Comparison of ENCODE assay signal across 1 cellular context in genomic region chr9:123964756-123965155, GRCh38.
TF ChIP-seq lines count a peak whose summit lies in the region.

No MANE protein-coding gene starts in this region.

TF ChIP-seq in GM12878, 131 proteins besides CTCF, POLR2A, EP300 and RAD21:
- no peak for TF ChIP-seq NRF1 (conservative IDR thresholded peaks at IDR 0.05; ENCODE audit: low read depth, low read length)
- TF ChIP-seq ZNF687 (IDR thresholded peaks at IDR 0.05), result peak; percentile 73; the same call in 1 of the 2 replicates
- TF ChIP-seq ZBED1 (IDR thresholded peaks at IDR 0.05; ENCODE audit: borderline replicate concordance), result no peak
- no peak for TF ChIP-seq MXI1 (IDR thresholded peaks at IDR 0.05; ENCODE audit: low read depth, low read length)
- no peak for TF ChIP-seq GABPA (IDR thresholded peaks at IDR 0.05; ENCODE audit: low read depth)
- TF ChIP-seq MEF2A (IDR thresholded peaks at IDR 0.05; ENCODE audit: insufficient read depth, low read depth, low read length), result no peak
- TF ChIP-seq TBL1XR1 (IDR thresholded peaks at IDR 0.05; ENCODE audit: low read depth, low read length), result no peak
- no peak for TF ChIP-seq ESRRA (IDR thresholded peaks at IDR 0.05; ENCODE audit: low read length)
- TF ChIP-seq BHLHE40 (IDR thresholded peaks at IDR 0.05; ENCODE audit: borderline replicate concordance in 1 of 2, low read depth in 2 of 2, low read length in 1 of 2), result peak in 1 of 2 experiments; percentile 74; a peak in 2 of 4 replicates
- TF ChIP-seq ASH2L (IDR thresholded peaks at IDR 0.05; ENCODE audit: borderline replicate concordance, low read depth), result no peak
- no peak for TF ChIP-seq ZNF592 (IDR thresholded peaks at IDR 0.05)
- TF ChIP-seq, protein P1, sequence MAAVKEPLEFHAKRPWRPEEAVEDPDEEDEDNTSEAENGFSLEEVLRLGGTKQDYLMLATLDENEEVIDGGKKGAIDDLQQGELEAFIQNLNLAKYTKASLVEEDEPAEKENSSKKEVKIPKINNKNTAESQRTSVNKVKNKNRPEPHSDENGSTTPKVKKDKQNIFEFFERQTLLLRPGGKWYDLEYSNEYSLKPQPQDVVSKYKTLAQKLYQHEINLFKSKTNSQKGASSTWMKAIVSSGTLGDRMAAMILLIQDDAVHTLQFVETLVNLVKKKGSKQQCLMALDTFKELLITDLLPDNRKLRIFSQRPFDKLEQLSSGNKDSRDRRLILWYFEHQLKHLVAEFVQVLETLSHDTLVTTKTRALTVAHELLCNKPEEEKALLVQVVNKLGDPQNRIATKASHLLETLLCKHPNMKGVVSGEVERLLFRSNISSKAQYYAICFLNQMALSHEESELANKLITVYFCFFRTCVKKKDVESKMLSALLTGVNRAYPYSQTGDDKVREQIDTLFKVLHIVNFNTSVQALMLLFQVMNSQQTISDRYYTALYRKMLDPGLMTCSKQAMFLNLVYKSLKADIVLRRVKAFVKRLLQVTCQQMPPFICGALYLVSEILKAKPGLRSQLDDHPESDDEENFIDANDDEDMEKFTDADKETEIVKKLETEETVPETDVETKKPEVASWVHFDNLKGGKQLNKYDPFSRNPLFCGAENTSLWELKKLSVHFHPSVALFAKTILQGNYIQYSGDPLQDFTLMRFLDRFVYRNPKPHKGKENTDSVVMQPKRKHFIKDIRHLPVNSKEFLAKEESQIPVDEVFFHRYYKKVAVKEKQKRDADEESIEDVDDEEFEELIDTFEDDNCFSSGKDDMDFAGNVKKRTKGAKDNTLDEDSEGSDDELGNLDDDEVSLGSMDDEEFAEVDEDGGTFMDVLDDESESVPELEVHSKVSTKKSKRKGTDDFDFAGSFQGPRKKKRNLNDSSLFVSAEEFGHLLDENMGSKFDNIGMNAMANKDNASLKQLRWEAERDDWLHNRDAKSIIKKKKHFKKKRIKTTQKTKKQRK (IDR thresholded peaks at IDR 0.05; ENCODE audit: low read depth, low read length), result no peak
- TF ChIP-seq EGR1 (IDR thresholded peaks at IDR 0.05; ENCODE audit: borderline replicate concordance in 1 of 2, low read depth in 2 of 2, low read length in 2 of 2), result no peak
- no peak for TF ChIP-seq MTA3 (IDR thresholded peaks at IDR 0.05; ENCODE audit: borderline replicate concordance, low read length)
- no peak for TF ChIP-seq CBX3 (IDR thresholded peaks at IDR 0.05; ENCODE audit: borderline replicate concordance, low read depth)
